Comparison of ENCODE assay signal across 15 cellular contexts in genomic region chr15:57548325-57548724, GRCh38.
"Had no signal": no experiment of that assay in that cellular context is flagged by ENCODE, and none has a peak within 500 bp of the region (broad histone marks: within the 10 kb centered on the region; RNA-seq: fewer than 3 reads in every experiment).

No MANE protein-coding gene starts in this region.

- ATAC-seq: right cardiac atrium had no signal

- H3K27ac ChIP-seq: ascending aorta had no signal

- H3K9me3 ChIP-seq: ascending aorta had no signal

- H3K27me3 ChIP-seq: ascending aorta had no signal

- H3K4me3 ChIP-seq: ascending aorta had no signal

- DNase-seq: activated CD4-positive, alpha-beta T cell treated with anti-CD3 and anti-CD28 coated beads, Interleukin-2, amount 50 U/mL, for 4 hours; activated CD4-positive, CD25-positive, alpha-beta regulatory T cell treated with anti-CD3 and anti-CD28 coated beads, Interleukin-2, amount 50 U/mL, for 72 hours; activated gamma-delta T cell treated with Interleukin-2 at 50 U/mL for 16 hours; activated T-cell treated with anti-CD3 and anti-CD28 coated beads, Interleukin-2, amount 50 U/mL, for 48 hours; caudate nucleus; cortex of kidney; effector memory CD4-positive, alpha-beta T cell; hippocampal formation; kidney glomerular epithelial cell; posterior cingulate gyrus; right cardiac atrium; SIG-M5; stimulated activated CD4-positive, alpha-beta T cell treated with anti-CD3 and anti-CD28 coated beads, Interleukin-2, amount 100 ng/mL, for 24 hours; stimulated activated naive CD4-positive, alpha-beta T cell had no signal
